ENCODE assay signal across 9 cellular contexts in the genomic region with DNA sequence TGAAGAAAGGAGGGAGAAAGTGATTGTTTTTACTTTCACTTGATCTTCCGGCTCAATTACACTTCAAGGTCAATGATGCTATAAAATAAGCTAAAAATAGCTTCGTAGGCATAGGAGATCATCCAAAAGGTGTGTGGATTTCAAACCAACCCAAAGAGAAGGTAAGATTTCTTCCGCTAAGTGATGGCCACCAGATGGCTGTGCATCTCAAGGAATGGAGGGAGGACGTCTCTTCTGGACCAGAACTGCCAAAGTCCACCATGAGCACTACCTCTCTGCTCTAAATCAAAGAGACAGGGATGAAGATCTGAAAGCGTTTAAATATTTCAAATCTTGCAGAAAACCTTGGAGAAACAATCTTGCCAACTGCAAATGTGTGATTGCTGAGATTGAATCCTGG.
DNase-seq lines count a peak whose midpoint lies in the region; ATAC-seq and TF ChIP-seq lines count a peak whose summit lies in the region.
"Had no signal": no experiment of that assay in that cellular context is flagged by ENCODE, and none has a peak within 500 bp of the region (broad histone marks: within the 10 kb centered on the region; RNA-seq: fewer than 3 reads in every experiment).

No MANE protein-coding gene starts in this region.

- TF ChIP-seq CTCF in AG04449 (IDR thresholded peaks at IDR 0.05; ENCODE audit: insufficient read depth, low read length, missing control alignments), result peak; percentile 52
- TF ChIP-seq CTCF in GM12873 (IDR thresholded peaks at IDR 0.05; ENCODE audit: insufficient read depth, low read depth, low read length, missing control alignments), result peak; percentile 68
- peak; percentile 85 for TF ChIP-seq CTCF in choroid plexus epithelial cell (conservative IDR thresholded peaks at IDR 0.05; ENCODE audit: low read depth, low read length)
- peak in 2 of 4 experiments; percentile 28 to 54 for TF ChIP-seq CTCF in gastroesophageal sphincter (IDR thresholded peaks at IDR 0.05)
- TF ChIP-seq CTCF in mesothelial cell of epicardium (IDR thresholded peaks at IDR 0.05; ENCODE audit: unreplicated experiment), result no peak

- peaks cover 9% of the 10 kb centered on the region for H3K4me1 Mint-ChIP-seq in mesothelial cell of epicardium

- H3K4me1 ChIP-seq in gastroesophageal sphincter, result no peaks in the 10 kb centered on the region

- H3K4me3 Mint-ChIP-seq in mesothelial cell of epicardium, result no peak overlapping the region

- no peaks in the 10 kb centered on the region for H3K27me3 ChIP-seq in H7 (ENCODE audit: control insufficient read depth, insufficient read depth, low read length)
- no peaks in the 10 kb centered on the region for H3K27me3 ChIP-seq in gastroesophageal sphincter

- no peak for TF ChIP-seq POLR2A in gastroesophageal sphincter (IDR thresholded peaks at IDR 0.05)

- DNase-seq in AG04449 (ENCODE audit: low read depth, low spot score) (no peak), NAMALWA (ENCODE audit: low spot score) (peak; percentile 81), choroid plexus epithelial cell (ENCODE audit: low read depth) (peak; percentile 65), H7 (no peak), mesothelial cell of epicardium (ENCODE audit: low spot score in 2 of 2, unreplicated experiment in 2 of 2) (no peak)
- DNase-seq: NCI-H1930 had no signal

- no peaks in the 10 kb centered on the region for H3K9me3 Mint-ChIP-seq in mesothelial cell of epicardium

- CTCF ChIA-PET in AG04449 (lab: Yijun Ruan, JAX), result interaction anchor here (0.7 to 19.5 kb wide), 15 partner anchors 9 to 430 kb away, joined by 3 to 1077 read pairs (median 4); no protein-coding TSS in a partner anchor

- POLR2A ChIA-PET in AG04449 (lab: Yijun Ruan, JAX), result no interaction called here

- ATAC-seq in HG02840 (IDR thresholded peaks at IDR 0.05; ENCODE audit: low FRiP score, unreplicated experiment) (no peak), gastroesophageal sphincter (no peak)

- no peaks in the 10 kb centered on the region for H3K36me3 ChIP-seq in H7 (replicated peaks; ENCODE audit: control insufficient read depth, insufficient read depth, low read length)
- no peaks in the 10 kb centered on the region for H3K36me3 ChIP-seq in gastroesophageal sphincter

- TF ChIP-seq EP300 in gastroesophageal sphincter (IDR thresholded peaks at IDR 0.05), result no peak

- no peaks in the 10 kb centered on the region for H3K27me3 Mint-ChIP-seq in mesothelial cell of epicardium (ENCODE audit: low read depth)

- H3K27ac Mint-ChIP-seq in mesothelial cell of epicardium, result no peak overlapping the region

- no peaks in the 10 kb centered on the region for H3K9me3 ChIP-seq in gastroesophageal sphincter

- H3K36me3 Mint-ChIP-seq in mesothelial cell of epicardium, result no peaks in the 10 kb centered on the region

- 34 to 81% methylated on average over 5 of the region's 5 CpGs for WGBS in gastroesophageal sphincter (ENCODE audit: low coverage in 1 of 2), 2 donors

- H3K4me3 ChIP-seq in AG04449 (ENCODE audit: low read depth, low read length) (no peak overlapping the region), choroid plexus epithelial cell (ENCODE audit: low read depth, low read length) (no peak overlapping the region), H7 (ENCODE audit: insufficient read depth, low read depth, low read length) (no peak overlapping the region), gastroesophageal sphincter (no peak overlapping the region)

- no peak overlapping the region for H3K27ac ChIP-seq in gastroesophageal sphincter

Comparison
In these comparisons a context has a peak if more than half of its experiments do, and no peak if none do; other contexts are left out.
1. DNase-seq: peak in NAMALWA (single experiment) and choroid plexus epithelial cell (single experiment); none in AG04449 (single experiment), H7 (single experiment) and mesothelial cell of epicardium (0 of 2).